8 cellular contexts compared by ENCODE assay signal in genomic region chr6:34696739-34697543, GRCh38. TPM values are rescaled to one million over a fixed set of nuclear protein-coding genes. Genes with fewer than 3 reads are reported as not detected.
DNase-seq lines count a peak whose midpoint lies in the region; ATAC-seq and TF ChIP-seq lines count a peak whose summit lies in the region.

Gene ILRUN (minus strand): TSS chr6:34696767. CDS start chr6:34696603, 164 bp downstream.

- H3K36me3 ChIP-seq in colonic mucosa = no peaks in the 10 kb centered on the region

- H3K9me3 Mint-ChIP-seq in activated CD4-positive, alpha-beta T cell treated with anti-CD3 and anti-CD28 coated beads, Interleukin-2, amount 10 ng/mL, durations not matched to agents 24 days and 14 days = no peaks in the 10 kb centered on the region

- H3K4me1 ChIP-seq in colonic mucosa = peaks cover 3% of the 10 kb centered on the region

- H3K27ac Mint-ChIP-seq in activated CD4-positive, alpha-beta T cell treated with anti-CD3 and anti-CD28 coated beads, Interleukin-2, amount 10 ng/mL, durations not matched to agents 24 days and 14 days = peak within 1 kb of the TSS; percentile 95

- peak within 1 kb of the TSS; percentile 94 for H3K27ac ChIP-seq in colonic mucosa
- peak within 1 kb of the TSS; percentile 89 for H3K27ac ChIP-seq in layer of hippocampus (ENCODE audit: low read depth, low read length)

- no peaks in the 10 kb centered on the region for H3K27me3 ChIP-seq in colonic mucosa
- H3K27me3 ChIP-seq in layer of hippocampus (ENCODE audit: control insufficient read depth, insufficient read depth, low read length) = no peaks in the 10 kb centered on the region

- intact Hi-C loops in activated CD4-positive, alpha-beta T cell treated with anti-CD3 and anti-CD28 coated beads, Interleukin-2, amount 10 ng/mL, durations not matched to agents 24 days and 14 days (cut with micrococcal nuclease) = loop anchor here (1.0 to 2.0 kb wide), 4 partner anchors 25 to 448 kb away; partner anchors contain the start of genes SMIM29 and SNRPC
- intact Hi-C loops in colonic mucosa (cut with DNase I) = no loop called here

- DNase-seq in Ammon's horn (ENCODE audit: low spot score) = peak; percentile 96
- peak; percentile 76 for DNase-seq in GM19240 (ENCODE audit: insufficient read length, low spot score)
- DNase-seq in NCI-H526 treated with DMSO at 0.1 percent for 48 hours (lab: John Stamatoyannopoulos, UW) = peak; percentile 81
- peak; percentile 99 for DNase-seq in activated CD4-positive, alpha-beta T cell treated with anti-CD3 and anti-CD28 coated beads, Interleukin-2, amount 10 ng/mL, durations not matched to agents 24 days and 14 days
- peak; percentile 99 for DNase-seq in colonic mucosa
- peak; percentile 93 to 97 (median 96) for DNase-seq in stimulated activated CD4-positive, alpha-beta T cell treated with anti-CD3 and anti-CD28 coated beads, Interleukin-1b, Interleukin-23, amount 100 ng/mL, for 24 hours (ENCODE audit: low read depth in 4 of 4, low spot score in 1 of 4)

- H3K9ac ChIP-seq in colonic mucosa (ENCODE audit: low read depth in 2 of 2, low read length in 2 of 2) = peak within 1 kb of the TSS; percentile 92 to 97

- peak; percentile 50 for ATAC-seq in HG03457 (IDR thresholded peaks at IDR 0.05; ENCODE audit: unreplicated experiment)

- peak within 1 kb of the TSS; percentile 97 for H3K4me3 ChIP-seq in colonic mucosa

- no peak for TF ChIP-seq CTCF in colonic mucosa (IDR thresholded peaks at IDR 0.05)

- H3K4me1 Mint-ChIP-seq in activated CD4-positive, alpha-beta T cell treated with anti-CD3 and anti-CD28 coated beads, Interleukin-2, amount 10 ng/mL, durations not matched to agents 24 days and 14 days = peaks cover 35% of the 10 kb centered on the region

- no peaks in the 10 kb centered on the region for H3K27me3 Mint-ChIP-seq in activated CD4-positive, alpha-beta T cell treated with anti-CD3 and anti-CD28 coated beads, Interleukin-2, amount 10 ng/mL, durations not matched to agents 24 days and 14 days

- peak within 1 kb of the TSS; percentile 90 for H3K4me3 Mint-ChIP-seq in activated CD4-positive, alpha-beta T cell treated with anti-CD3 and anti-CD28 coated beads, Interleukin-2, amount 10 ng/mL, durations not matched to agents 24 days and 14 days

- peaks cover 18% of the 10 kb centered on the region for H3K36me3 Mint-ChIP-seq in activated CD4-positive, alpha-beta T cell treated with anti-CD3 and anti-CD28 coated beads, Interleukin-2, amount 10 ng/mL, durations not matched to agents 24 days and 14 days (ENCODE audit: low read depth)

- no peaks in the 10 kb centered on the region for H3K9me3 ChIP-seq in colonic mucosa

RNA-seq across cellular contexts. Expression of gene ILRUN, which starts in this region (rescaled TPM):
- 65.4 and 67.2 TPM in 2 replicates for total RNA-seq in activated CD4-positive, alpha-beta T cell treated with anti-CD3 and anti-CD28 coated beads, Interleukin-2, amount 10 ng/mL, durations not matched to agents 24 days and 14 days
- total RNA-seq in colonic mucosa = 10 to 100 TPM; 48.5 to 57.6 TPM

Comparison
In these comparisons a context has a peak if more than half of its experiments do, and no peak if none do; other contexts are left out.
1. Peak in every context shown above with its lines: DNase-seq, ATAC-seq, H3K4me3 ChIP-seq and H3K27ac ChIP-seq.